Comparison of ENCODE assay signal across 15 cellular contexts in the genomic region with DNA sequence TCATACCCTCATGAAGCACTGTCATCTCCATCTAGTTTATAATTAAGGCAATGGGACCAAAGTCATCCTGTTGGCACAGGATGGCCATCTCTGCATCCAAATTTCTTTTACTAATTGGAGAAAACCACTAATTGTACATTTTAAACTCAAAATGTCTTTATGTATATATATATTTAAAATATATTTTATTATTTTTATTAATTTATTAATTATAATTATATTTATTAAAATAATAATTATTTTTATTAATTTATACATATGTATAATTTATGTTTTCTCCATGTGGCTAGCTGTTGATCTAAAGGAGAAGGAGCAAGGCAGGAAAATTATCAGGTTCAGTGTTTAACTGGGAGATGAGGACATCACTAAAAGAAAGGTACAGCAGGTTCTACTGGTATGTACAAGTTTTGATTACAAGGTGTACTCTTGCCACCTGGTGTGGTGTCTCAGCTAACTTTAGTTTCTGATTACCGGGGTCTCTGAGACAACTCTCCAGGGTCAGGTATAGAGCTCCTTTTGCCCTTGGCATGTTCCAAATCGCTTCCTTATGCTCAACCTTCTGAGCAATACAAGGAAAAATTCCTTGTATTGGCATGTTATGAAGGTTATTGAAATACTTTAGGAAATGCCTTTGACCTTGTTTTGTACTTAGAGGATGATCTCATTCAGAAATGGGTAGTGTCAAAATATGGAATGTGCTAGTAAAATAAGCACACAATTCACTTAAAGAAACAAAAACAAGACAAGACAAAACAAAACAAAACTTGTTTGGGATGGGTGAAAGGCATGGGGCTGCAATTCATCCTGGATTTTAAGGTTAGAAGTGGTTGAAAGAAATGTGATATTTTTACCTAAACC.
DNase-seq lines count a peak whose midpoint lies in the region; ATAC-seq and TF ChIP-seq lines count a peak whose summit lies in the region.
"Had no signal": no experiment of that assay in that cellular context is flagged by ENCODE, and none has a peak within 500 bp of the region (broad histone marks: within the 10 kb centered on the region; RNA-seq: fewer than 3 reads in every experiment).

No MANE protein-coding gene starts in this region.

- intact Hi-C loops in heart left ventricle (cut with DNase I), result loop anchor here in 1 of 10 donors (5.0 kb wide), 1 partner anchor 81 kb away; a partner anchor contains a TSS

- no peaks in the 10 kb centered on the region for H3K79me2 ChIP-seq in mesendoderm (ENCODE audit: control insufficient read depth, insufficient read depth, low read length)

- H3K4me3 ChIP-seq in RWPE2 (ENCODE audit: severe bottlenecking), result no peak overlapping the region
- H3K4me3 ChIP-seq in epithelial cell of esophagus (ENCODE audit: low read length), result no peak overlapping the region
- no peak overlapping the region for H3K4me3 ChIP-seq in mesendoderm (ENCODE audit: low read length)
- H3K4me3 ChIP-seq in suprapubic skin, result no peak overlapping the region
- H3K4me3 ChIP-seq in neuronal stem cell (ENCODE audit: low read length in 2 of 2), result no peak overlapping the region
- H3K4me3 ChIP-seq in heart left ventricle, result no peak overlapping the region
- H3K4me3 ChIP-seq: BLaER1, Peyer's patch had no signal

- H3K27me3 ChIP-seq in RWPE2 (ENCODE audit: insufficient read depth, poor library complexity, severe bottlenecking) (no peaks in the 10 kb centered on the region), mesendoderm (ENCODE audit: insufficient read depth, low read length, poor library complexity) (no peaks in the 10 kb centered on the region), suprapubic skin (no peaks in the 10 kb centered on the region), neuronal stem cell (ENCODE audit: control insufficient read depth in 3 of 3, insufficient read depth in 3 of 3, low read depth in 1 of 3, low read length in 3 of 3) (no peaks in the 10 kb centered on the region), heart left ventricle (no peaks in the 10 kb centered on the region)
- H3K27me3 ChIP-seq: BLaER1, Peyer's patch had no signal

- H3K9me3 ChIP-seq in RWPE2 (ENCODE audit: severe bottlenecking) (no peaks in the 10 kb centered on the region), suprapubic skin (no peaks in the 10 kb centered on the region), neuronal stem cell (replicated peaks in 1 of 2; ENCODE audit: control insufficient read depth in 2 of 2, insufficient read depth in 1 of 2, low read depth in 1 of 2, low read length in 2 of 2) (no peaks in the 10 kb centered on the region), heart left ventricle (no peaks in the 10 kb centered on the region)
- H3K9me3 ChIP-seq: BLaER1, Peyer's patch had no signal

- no peak overlapping the region for H2BK5ac ChIP-seq in mesendoderm (ENCODE audit: low read length)
- H2BK5ac ChIP-seq in neuronal stem cell (ENCODE audit: low read length), result no peak overlapping the region

- H3K56ac ChIP-seq in mesendoderm (ENCODE audit: low read length), result no peak overlapping the region

- H3K79me1 ChIP-seq in mesendoderm (ENCODE audit: low read length) (no peaks in the 10 kb centered on the region), neuronal stem cell (ENCODE audit: low read depth, low read length) (no peaks in the 10 kb centered on the region)

- H3K9ac ChIP-seq in mesendoderm (ENCODE audit: low read length), result no peak overlapping the region
- H3K9ac ChIP-seq in neuronal stem cell (ENCODE audit: low read depth, low read length, poor library complexity), result no peak overlapping the region
- H3K9ac ChIP-seq: BLaER1 had no signal

- H3K23ac ChIP-seq in mesendoderm (ENCODE audit: low read length), result no peak overlapping the region
- no peak overlapping the region for H3K23ac ChIP-seq in neuronal stem cell (ENCODE audit: low read depth, low read length, poor library complexity)

- TF ChIP-seq CTCF in RWPE2 (IDR thresholded peaks at IDR 0.05; ENCODE audit: poor library complexity, severe bottlenecking), result no peak
- TF ChIP-seq CTCF in epithelial cell of esophagus (IDR thresholded peaks at IDR 0.05; ENCODE audit: insufficient read depth, low read depth, low read length, missing control alignments), result no peak
- TF ChIP-seq CTCF in suprapubic skin (IDR thresholded peaks at IDR 0.05), result no peak
- no peak for TF ChIP-seq CTCF in heart left ventricle (IDR thresholded peaks at IDR 0.05)

- no peak overlapping the region for H3K4ac ChIP-seq in mesendoderm (ENCODE audit: low read depth, low read length)
- H3K4ac ChIP-seq in neuronal stem cell (ENCODE audit: low read length), result no peak overlapping the region

- H2BK120ac ChIP-seq in mesendoderm (ENCODE audit: low read depth, low read length), result no peak overlapping the region
- no peak overlapping the region for H2BK120ac ChIP-seq in neuronal stem cell (ENCODE audit: low read depth, low read length)

- H2AFZ ChIP-seq in neuronal stem cell (ENCODE audit: low read length), result no peak overlapping the region

- ATAC-seq in RWPE2 (ENCODE audit: low read depth) (peak; percentile 62), HG03159 (IDR thresholded peaks at IDR 0.05; ENCODE audit: unreplicated experiment) (no peak), heart left ventricle (no peak)

- no CpG with 5 or more reads among the region's 2 CpGs for WGBS in mesendoderm (ENCODE audit: extremely low coverage, insufficient coverage, low lambda C conversion rate)
- WGBS in suprapubic skin, result 52% methylated on average over 2 of the region's 2 CpGs
- WGBS in neuronal stem cell (ENCODE audit: extremely low coverage in 2 of 2, insufficient read length in 2 of 2, insufficient replicate concordance in 1 of 2), 2 donors, result no CpG with 5 or more reads among the region's 2 CpGs
- WGBS in heart left ventricle, 4 donors, result 65 to 74% (median 67%) methylated on average over 2 of the region's 2 CpGs

- DNase-seq in RWPE2 (ENCODE audit: low spot score) (no peak), epithelial cell of esophagus (ENCODE audit: low read depth) (peak; percentile 75), mesendoderm (no peak), suprapubic skin (ENCODE audit: low spot score in 2 of 2) (no peak), DMS 273 treated with DMSO at 0.1 percent for 48 hours (lab: John Stamatoyannopoulos, UW) (no peak), neuronal stem cell (ENCODE audit: low spot score) (no peak), heart left ventricle (no peak)
- DNase-seq: CD8-positive, alpha-beta memory T cell; HFFc6; NCI-H187 treated with DMSO at 0.1 percent for 48 hours; NCI-H510A; NCI-H82; Peyer's patch had no signal

- H3K36me3 ChIP-seq in RWPE2 (ENCODE audit: low read depth) (no peaks in the 10 kb centered on the region), mesendoderm (ENCODE audit: control insufficient read depth, insufficient read depth, low read length) (no peaks in the 10 kb centered on the region), suprapubic skin (no peaks in the 10 kb centered on the region), neuronal stem cell (replicated peaks in 1 of 2; ENCODE audit: control insufficient read depth in 2 of 2, insufficient read depth in 2 of 2, low read length in 2 of 2) (no peaks in the 10 kb centered on the region), heart left ventricle (no peaks in the 10 kb centered on the region)
- H3K36me3 ChIP-seq: BLaER1, Peyer's patch had no signal

- no peak overlapping the region for H4K91ac ChIP-seq in neuronal stem cell (ENCODE audit: low read depth, low read length, poor library complexity)

- no peak overlapping the region for H3K14ac ChIP-seq in neuronal stem cell (ENCODE audit: low read length)

- no peak overlapping the region for H2BK12ac ChIP-seq in neuronal stem cell (ENCODE audit: low read length)

- H3K4me2 ChIP-seq in mesendoderm (ENCODE audit: low read length), result no peak overlapping the region
- H3K4me2 ChIP-seq in neuronal stem cell (ENCODE audit: insufficient read depth, low read length, poor library complexity, severe bottlenecking), result no peak overlapping the region
- H3K4me2 ChIP-seq: BLaER1 had no signal

- H3K27ac ChIP-seq in RWPE2 (ENCODE audit: poor library complexity, severe bottlenecking) (peak overlapping the region; percentile 34), mesendoderm (ENCODE audit: low read depth, low read length) (no peak overlapping the region), suprapubic skin (peak overlapping the region; percentile 49), neuronal stem cell (replicated peaks; ENCODE audit: low read length) (no peak overlapping the region), heart left ventricle (no peak overlapping the region)
- H3K27ac ChIP-seq: BLaER1, Peyer's patch had no signal

- H2AK5ac ChIP-seq in mesendoderm (ENCODE audit: low read length) (no peak overlapping the region), neuronal stem cell (ENCODE audit: low read depth, low read length) (no peak overlapping the region)

- no peak for TF ChIP-seq EP300 in suprapubic skin (IDR thresholded peaks at IDR 0.05)

- H3K4me1 ChIP-seq in RWPE2 (ENCODE audit: insufficient read depth, poor library complexity, severe bottlenecking), result peaks cover 7% of the 10 kb centered on the region
- no peaks in the 10 kb centered on the region for H3K4me1 ChIP-seq in mesendoderm (ENCODE audit: control insufficient read depth, low read depth, low read length)
- peaks cover 40% of the 10 kb centered on the region for H3K4me1 ChIP-seq in suprapubic skin
- H3K4me1 ChIP-seq in neuronal stem cell (ENCODE audit: control insufficient read depth in 2 of 2, insufficient read depth in 1 of 2, low read depth in 1 of 2, low read length in 2 of 2), result peaks cover 0 to 3% of the 10 kb centered on the region in 2 donors
- H3K4me1 ChIP-seq in heart left ventricle, result peaks cover 0 to 61% (median 26%) of the 10 kb centered on the region in 12 donors
- H3K4me1 ChIP-seq: BLaER1, Peyer's patch had no signal

- H2BK15ac ChIP-seq in mesendoderm (replicated peaks; ENCODE audit: low read depth) (no peak overlapping the region), neuronal stem cell (ENCODE audit: low read length) (no peak overlapping the region)

- H4K5ac ChIP-seq in mesendoderm (ENCODE audit: low read length), result no peak overlapping the region

- TF ChIP-seq POLR2A in suprapubic skin (IDR thresholded peaks at IDR 0.05) (no peak), heart left ventricle (IDR thresholded peaks at IDR 0.05) (no peak)

- no peak overlapping the region for H4K8ac ChIP-seq in mesendoderm (ENCODE audit: low read depth, low read length)
- no peak overlapping the region for H4K8ac ChIP-seq in neuronal stem cell (ENCODE audit: low read depth, low read length)

- H3K18ac ChIP-seq in mesendoderm (ENCODE audit: low read length), result peak overlapping the region; percentile 8
- no peak overlapping the region for H3K18ac ChIP-seq in neuronal stem cell (ENCODE audit: low read length)

Comparison
In these comparisons a context has a peak if more than half of its experiments do, and no peak if none do; other contexts are left out.
1. H3K27ac ChIP-seq: peak in RWPE2 (single experiment) and suprapubic skin (single experiment); none in mesendoderm (single experiment), neuronal stem cell (single experiment) and heart left ventricle (0 of 12).